ENCODE assay signal across 1 cellular context in the genomic region with DNA sequence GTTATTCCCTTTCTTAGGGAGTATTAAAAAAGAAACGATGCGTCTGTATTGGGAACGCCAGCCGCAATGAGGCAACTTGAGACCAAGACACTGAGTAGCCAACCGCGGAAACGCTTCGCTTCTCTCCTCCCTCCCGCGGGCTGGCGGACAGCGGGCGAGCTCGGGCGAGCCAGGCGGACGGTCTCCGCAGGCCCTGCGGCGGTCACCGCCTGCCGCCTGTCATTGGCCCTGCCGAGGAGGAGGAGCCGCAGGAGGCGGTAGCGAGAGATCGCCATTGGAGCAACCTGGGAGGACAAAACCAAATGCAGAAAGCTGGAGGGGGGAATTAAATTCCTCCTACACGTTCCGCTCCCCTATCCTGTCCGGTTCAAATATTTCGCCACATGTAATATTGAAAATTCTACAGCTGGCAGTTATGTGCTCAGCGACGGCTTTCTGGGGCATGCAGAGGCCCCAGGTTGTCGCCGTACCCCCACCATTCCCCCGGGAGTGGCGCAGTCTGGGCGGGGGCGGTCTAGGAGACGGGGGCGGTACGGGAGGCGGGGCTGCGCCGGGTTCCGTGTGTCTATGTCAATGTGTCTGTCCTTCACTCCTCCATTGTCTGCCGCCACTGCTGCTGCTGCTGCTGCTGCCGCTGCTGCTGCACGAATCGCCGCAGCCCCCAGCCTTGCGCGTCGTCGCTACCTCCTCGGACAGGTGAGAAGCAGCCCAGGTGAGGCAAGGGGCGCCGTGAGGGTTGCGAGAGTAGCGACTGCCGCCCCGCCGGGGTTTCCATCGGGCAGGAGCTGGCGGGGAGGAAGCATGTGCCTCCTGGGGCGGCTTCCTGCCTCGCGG.
TF ChIP-seq lines count a peak whose summit lies in the region.

A gene (minus strand): TSS at position 162 of the 834 bp plus-strand sequence. CDS start 181 bp downstream, outside the sequence.
A gene (plus strand): TSS at position 589 of the 834 bp plus-strand sequence. CDS start 19,263 bp downstream, outside the sequence.

TF ChIP-seq in K562, 482 proteins besides CTCF, POLR2A, EP300 and RAD21 (continued from another document and continues in another):
- TF ChIP-seq, protein P1, sequence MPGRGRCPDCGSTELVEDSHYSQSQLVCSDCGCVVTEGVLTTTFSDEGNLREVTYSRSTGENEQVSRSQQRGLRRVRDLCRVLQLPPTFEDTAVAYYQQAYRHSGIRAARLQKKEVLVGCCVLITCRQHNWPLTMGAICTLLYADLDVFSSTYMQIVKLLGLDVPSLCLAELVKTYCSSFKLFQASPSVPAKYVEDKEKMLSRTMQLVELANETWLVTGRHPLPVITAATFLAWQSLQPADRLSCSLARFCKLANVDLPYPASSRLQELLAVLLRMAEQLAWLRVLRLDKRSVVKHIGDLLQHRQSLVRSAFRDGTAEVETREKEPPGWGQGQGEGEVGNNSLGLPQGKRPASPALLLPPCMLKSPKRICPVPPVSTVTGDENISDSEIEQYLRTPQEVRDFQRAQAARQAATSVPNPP (IDR thresholded peaks at IDR 0.05; ENCODE audit: borderline replicate concordance, insufficient read depth, insufficient read length), result no peak
- TF ChIP-seq TAF15 (IDR thresholded peaks at IDR 0.05; ENCODE audit: low read depth, low read length) (no peak), GTF2A2 (tag; IDR thresholded peaks at IDR 0.05) (0 out of 2 replicates have a peak, but pooled peaks have one; percentile 33), ZEB2 (IDR thresholded peaks at IDR 0.05) (no peak; the same call in 1 of the 2 replicates), RUNX1 (IDR thresholded peaks at IDR 0.05; ENCODE audit: low read depth) (no peak), ZBTB1 (CRISPR knock-in tag; IDR thresholded peaks at IDR 0.05; ENCODE audit: borderline replicate concordance, low read depth) (no peak), HEY1 (CRISPR knock-in tag; IDR thresholded peaks at IDR 0.05; ENCODE audit: borderline replicate concordance) (no peak), PHF8 (IDR thresholded peaks at IDR 0.05; ENCODE audit: borderline replicate concordance, low read length) (peak; percentile 93), GABPB1 (CRISPR knock-in tag; IDR thresholded peaks at IDR 0.05) (peak; percentile 69; the same call in 1 of the 2 replicates), PPARD (CRISPR knock-in tag; IDR thresholded peaks at IDR 0.05) (no peak), ZNF408 (CRISPR knock-in tag; IDR thresholded peaks at IDR 0.05; ENCODE audit: low read depth) (no peak), HLTF (IDR thresholded peaks at IDR 0.05) (no peak), YBX1 (IDR thresholded peaks at IDR 0.05) (no peak)
- TF ChIP-seq, protein P2, sequence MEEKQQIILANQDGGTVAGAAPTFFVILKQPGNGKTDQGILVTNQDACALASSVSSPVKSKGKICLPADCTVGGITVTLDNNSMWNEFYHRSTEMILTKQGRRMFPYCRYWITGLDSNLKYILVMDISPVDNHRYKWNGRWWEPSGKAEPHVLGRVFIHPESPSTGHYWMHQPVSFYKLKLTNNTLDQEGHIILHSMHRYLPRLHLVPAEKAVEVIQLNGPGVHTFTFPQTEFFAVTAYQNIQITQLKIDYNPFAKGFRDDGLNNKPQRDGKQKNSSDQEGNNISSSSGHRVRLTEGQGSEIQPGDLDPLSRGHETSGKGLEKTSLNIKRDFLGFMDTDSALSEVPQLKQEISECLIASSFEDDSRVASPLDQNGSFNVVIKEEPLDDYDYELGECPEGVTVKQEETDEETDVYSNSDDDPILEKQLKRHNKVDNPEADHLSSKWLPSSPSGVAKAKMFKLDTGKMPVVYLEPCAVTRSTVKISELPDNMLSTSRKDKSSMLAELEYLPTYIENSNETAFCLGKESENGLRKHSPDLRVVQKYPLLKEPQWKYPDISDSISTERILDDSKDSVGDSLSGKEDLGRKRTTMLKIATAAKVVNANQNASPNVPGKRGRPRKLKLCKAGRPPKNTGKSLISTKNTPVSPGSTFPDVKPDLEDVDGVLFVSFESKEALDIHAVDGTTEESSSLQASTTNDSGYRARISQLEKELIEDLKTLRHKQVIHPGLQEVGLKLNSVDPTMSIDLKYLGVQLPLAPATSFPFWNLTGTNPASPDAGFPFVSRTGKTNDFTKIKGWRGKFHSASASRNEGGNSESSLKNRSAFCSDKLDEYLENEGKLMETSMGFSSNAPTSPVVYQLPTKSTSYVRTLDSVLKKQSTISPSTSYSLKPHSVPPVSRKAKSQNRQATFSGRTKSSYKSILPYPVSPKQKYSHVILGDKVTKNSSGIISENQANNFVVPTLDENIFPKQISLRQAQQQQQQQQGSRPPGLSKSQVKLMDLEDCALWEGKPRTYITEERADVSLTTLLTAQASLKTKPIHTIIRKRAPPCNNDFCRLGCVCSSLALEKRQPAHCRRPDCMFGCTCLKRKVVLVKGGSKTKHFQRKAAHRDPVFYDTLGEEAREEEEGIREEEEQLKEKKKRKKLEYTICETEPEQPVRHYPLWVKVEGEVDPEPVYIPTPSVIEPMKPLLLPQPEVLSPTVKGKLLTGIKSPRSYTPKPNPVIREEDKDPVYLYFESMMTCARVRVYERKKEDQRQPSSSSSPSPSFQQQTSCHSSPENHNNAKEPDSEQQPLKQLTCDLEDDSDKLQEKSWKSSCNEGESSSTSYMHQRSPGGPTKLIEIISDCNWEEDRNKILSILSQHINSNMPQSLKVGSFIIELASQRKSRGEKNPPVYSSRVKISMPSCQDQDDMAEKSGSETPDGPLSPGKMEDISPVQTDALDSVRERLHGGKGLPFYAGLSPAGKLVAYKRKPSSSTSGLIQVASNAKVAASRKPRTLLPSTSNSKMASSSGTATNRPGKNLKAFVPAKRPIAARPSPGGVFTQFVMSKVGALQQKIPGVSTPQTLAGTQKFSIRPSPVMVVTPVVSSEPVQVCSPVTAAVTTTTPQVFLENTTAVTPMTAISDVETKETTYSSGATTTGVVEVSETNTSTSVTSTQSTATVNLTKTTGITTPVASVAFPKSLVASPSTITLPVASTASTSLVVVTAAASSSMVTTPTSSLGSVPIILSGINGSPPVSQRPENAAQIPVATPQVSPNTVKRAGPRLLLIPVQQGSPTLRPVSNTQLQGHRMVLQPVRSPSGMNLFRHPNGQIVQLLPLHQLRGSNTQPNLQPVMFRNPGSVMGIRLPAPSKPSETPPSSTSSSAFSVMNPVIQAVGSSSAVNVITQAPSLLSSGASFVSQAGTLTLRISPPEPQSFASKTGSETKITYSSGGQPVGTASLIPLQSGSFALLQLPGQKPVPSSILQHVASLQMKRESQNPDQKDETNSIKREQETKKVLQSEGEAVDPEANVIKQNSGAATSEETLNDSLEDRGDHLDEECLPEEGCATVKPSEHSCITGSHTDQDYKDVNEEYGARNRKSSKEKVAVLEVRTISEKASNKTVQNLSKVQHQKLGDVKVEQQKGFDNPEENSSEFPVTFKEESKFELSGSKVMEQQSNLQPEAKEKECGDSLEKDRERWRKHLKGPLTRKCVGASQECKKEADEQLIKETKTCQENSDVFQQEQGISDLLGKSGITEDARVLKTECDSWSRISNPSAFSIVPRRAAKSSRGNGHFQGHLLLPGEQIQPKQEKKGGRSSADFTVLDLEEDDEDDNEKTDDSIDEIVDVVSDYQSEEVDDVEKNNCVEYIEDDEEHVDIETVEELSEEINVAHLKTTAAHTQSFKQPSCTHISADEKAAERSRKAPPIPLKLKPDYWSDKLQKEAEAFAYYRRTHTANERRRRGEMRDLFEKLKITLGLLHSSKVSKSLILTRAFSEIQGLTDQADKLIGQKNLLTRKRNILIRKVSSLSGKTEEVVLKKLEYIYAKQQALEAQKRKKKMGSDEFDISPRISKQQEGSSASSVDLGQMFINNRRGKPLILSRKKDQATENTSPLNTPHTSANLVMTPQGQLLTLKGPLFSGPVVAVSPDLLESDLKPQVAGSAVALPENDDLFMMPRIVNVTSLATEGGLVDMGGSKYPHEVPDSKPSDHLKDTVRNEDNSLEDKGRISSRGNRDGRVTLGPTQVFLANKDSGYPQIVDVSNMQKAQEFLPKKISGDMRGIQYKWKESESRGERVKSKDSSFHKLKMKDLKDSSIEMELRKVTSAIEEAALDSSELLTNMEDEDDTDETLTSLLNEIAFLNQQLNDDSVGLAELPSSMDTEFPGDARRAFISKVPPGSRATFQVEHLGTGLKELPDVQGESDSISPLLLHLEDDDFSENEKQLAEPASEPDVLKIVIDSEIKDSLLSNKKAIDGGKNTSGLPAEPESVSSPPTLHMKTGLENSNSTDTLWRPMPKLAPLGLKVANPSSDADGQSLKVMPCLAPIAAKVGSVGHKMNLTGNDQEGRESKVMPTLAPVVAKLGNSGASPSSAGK (IDR thresholded peaks at IDR 0.05), result 0 out of 2 replicates have a peak, but pooled peaks have one; percentile 33
- TF ChIP-seq, protein P3, sequence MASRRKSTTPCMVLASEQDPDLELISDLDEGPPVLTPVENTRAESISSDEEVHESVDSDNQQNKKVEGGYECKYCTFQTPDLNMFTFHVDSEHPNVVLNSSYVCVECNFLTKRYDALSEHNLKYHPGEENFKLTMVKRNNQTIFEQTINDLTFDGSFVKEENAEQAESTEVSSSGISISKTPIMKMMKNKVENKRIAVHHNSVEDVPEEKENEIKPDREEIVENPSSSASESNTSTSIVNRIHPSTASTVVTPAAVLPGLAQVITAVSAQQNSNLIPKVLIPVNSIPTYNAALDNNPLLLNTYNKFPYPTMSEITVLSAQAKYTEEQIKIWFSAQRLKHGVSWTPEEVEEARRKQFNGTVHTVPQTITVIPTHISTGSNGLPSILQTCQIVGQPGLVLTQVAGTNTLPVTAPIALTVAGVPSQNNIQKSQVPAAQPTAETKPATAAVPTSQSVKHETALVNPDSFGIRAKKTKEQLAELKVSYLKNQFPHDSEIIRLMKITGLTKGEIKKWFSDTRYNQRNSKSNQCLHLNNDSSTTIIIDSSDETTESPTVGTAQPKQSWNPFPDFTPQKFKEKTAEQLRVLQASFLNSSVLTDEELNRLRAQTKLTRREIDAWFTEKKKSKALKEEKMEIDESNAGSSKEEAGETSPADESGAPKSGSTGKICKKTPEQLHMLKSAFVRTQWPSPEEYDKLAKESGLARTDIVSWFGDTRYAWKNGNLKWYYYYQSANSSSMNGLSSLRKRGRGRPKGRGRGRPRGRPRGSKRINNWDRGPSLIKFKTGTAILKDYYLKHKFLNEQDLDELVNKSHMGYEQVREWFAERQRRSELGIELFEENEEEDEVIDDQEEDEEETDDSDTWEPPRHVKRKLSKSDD (conservative IDR thresholded peaks at IDR 0.05; ENCODE audit: low read length), result no peak
- TF ChIP-seq, protein P4, sequence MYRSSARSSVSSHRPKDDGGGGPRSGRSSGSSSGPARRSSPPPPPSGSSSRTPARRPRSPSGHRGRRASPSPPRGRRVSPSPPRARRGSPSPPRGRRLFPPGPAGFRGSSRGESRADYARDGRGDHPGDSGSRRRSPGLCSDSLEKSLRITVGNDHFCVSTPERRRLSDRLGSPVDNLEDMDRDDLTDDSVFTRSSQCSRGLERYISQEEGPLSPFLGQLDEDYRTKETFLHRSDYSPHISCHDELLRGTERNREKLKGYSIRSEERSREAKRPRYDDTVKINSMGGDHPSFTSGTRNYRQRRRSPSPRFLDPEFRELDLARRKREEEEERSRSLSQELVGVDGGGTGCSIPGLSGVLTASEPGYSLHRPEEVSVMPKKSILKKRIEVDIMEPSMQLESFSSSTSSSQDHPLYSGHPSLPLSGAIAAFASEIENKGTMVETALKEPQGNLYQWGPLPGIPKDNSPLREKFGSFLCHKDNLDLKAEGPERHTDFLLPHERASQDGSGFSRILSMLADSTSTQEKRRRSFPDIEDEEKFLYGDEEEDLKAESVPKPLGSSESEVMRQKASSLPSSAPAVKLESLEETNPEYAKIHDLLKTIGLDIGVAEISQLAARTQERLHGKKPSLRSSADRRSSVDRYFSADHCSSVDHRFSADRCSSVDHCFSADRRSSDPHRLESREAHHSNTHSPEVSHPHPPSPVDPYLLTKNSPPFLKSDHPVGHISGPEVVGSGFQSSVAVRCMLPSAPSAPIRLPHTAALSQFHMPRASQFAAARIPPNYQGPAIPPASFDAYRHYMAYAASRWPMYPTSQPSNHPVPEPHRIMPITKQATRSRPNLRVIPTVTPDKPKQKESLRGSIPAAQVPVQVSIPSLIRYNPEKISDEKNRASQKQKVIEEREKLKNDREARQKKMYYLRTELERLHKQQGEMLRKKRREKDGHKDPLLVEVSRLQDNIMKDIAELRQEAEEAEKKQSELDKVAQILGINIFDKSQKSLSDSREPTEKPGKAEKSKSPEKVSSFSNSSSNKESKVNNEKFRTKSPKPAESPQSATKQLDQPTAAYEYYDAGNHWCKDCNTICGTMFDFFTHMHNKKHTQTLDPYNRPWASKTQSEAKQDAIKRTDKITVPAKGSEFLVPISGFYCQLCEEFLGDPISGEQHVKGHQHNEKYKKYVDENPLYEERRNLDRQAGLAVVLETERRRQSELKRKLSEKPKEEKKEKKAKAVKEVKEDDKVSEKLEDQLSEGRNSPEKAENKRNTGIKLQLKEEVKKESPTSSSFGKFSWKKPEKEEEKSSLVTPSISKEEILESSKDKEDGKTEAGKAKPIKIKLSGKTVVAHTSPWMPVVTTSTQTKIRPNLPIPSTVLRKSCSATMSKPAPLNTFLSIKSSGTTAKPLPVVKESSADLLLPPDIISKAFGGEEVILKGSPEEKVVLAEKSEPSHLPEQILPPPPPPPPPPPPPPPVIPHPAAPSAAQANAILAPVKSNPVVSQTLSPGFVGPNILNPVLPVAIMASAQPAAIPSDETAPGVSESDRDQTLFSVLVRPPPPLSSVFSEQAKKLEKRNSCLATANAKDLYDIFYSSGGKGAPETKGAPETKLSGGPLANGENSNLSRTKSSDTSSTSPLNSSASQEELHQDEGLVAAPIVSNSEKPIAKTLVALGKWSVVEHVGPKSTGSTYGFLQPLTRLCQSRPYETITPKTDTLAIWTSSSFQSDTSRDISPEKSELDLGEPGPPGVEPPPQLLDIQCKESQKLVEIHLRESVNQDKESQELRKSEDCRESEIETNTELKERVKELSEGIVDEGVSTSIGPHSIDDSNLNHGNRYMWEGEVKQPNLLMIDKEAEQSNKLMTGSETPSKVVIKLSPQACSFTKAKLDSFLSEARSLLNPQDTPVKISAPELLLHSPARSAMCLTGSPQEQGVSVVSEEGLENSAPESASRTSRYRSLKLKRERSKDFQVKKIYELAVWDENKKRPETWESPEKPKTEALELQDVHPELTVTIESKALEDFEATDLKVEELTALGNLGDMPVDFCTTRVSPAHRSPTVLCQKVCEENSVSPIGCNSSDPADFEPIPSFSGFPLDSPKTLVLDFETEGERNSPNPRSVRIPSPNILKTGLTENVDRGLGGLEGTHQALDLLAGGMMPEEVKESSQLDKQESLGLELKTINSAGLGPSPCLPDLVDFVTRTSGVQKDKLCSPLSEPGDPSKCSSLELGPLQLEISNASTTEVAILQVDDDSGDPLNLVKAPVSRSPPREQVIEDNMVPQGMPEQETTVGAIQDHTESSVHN (IDR thresholded peaks at IDR 0.05; ENCODE audit: borderline replicate concordance in 1 of 2, low read depth in 1 of 2), result no peak
